ENCODE assay signal across 1 cellular context in the genomic region with DNA sequence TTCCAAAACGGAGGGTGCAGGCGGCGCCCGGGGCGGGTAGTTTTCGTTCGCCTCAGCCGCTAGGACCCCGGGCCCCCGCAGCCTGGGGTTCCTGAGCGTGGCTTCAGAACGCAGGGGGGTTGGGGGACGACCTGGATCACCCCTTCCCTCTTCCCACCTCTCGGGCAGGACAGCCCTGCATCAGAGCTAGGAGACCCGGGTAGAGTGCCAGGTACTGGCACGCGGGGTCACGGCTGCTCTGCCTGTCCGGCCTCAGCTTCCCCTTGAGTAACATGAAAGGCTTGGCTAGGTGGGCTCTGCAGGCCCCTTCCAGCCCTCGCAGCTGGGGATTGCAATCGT.
TF ChIP-seq lines count a peak whose summit lies in the region.

No MANE protein-coding gene starts in this region.

TF ChIP-seq in HepG2, 621 proteins besides CTCF, POLR2A, EP300 and RAD21 (continued from another document):
- TF ChIP-seq, protein P1, sequence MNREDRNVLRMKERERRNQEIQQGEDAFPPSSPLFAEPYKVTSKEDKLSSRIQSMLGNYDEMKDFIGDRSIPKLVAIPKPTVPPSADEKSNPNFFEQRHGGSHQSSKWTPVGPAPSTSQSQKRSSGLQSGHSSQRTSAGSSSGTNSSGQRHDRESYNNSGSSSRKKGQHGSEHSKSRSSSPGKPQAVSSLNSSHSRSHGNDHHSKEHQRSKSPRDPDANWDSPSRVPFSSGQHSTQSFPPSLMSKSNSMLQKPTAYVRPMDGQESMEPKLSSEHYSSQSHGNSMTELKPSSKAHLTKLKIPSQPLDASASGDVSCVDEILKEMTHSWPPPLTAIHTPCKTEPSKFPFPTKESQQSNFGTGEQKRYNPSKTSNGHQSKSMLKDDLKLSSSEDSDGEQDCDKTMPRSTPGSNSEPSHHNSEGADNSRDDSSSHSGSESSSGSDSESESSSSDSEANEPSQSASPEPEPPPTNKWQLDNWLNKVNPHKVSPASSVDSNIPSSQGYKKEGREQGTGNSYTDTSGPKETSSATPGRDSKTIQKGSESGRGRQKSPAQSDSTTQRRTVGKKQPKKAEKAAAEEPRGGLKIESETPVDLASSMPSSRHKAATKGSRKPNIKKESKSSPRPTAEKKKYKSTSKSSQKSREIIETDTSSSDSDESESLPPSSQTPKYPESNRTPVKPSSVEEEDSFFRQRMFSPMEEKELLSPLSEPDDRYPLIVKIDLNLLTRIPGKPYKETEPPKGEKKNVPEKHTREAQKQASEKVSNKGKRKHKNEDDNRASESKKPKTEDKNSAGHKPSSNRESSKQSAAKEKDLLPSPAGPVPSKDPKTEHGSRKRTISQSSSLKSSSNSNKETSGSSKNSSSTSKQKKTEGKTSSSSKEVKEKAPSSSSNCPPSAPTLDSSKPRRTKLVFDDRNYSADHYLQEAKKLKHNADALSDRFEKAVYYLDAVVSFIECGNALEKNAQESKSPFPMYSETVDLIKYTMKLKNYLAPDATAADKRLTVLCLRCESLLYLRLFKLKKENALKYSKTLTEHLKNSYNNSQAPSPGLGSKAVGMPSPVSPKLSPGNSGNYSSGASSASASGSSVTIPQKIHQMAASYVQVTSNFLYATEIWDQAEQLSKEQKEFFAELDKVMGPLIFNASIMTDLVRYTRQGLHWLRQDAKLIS (CRISPR knock-in tag; IDR thresholded peaks at IDR 0.05): 0 out of 2 replicates have a peak, but pooled peaks have one; percentile 8
- 0 out of 2 replicates have a peak, but pooled peaks have one; percentile 39 for TF ChIP-seq ZC3H13 (CRISPR knock-in tag; IDR thresholded peaks at IDR 0.05)
- no peak for TF ChIP-seq MBNL3 (CRISPR knock-in tag; conservative IDR thresholded peaks at IDR 0.05)
- no peak for TF ChIP-seq JUN (CRISPR knock-in tag; IDR thresholded peaks at IDR 0.05)
- TF ChIP-seq, protein P2, sequence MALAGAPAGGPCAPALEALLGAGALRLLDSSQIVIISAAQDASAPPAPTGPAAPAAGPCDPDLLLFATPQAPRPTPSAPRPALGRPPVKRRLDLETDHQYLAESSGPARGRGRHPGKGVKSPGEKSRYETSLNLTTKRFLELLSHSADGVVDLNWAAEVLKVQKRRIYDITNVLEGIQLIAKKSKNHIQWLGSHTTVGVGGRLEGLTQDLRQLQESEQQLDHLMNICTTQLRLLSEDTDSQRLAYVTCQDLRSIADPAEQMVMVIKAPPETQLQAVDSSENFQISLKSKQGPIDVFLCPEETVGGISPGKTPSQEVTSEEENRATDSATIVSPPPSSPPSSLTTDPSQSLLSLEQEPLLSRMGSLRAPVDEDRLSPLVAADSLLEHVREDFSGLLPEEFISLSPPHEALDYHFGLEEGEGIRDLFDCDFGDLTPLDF (CRISPR knock-in tag; IDR thresholded peaks at IDR 0.05): no peak
- no peak for TF ChIP-seq TBX3 (IDR thresholded peaks at IDR 0.05; ENCODE audit: borderline replicate concordance)
- TF ChIP-seq SALL1 (CRISPR knock-in tag; IDR thresholded peaks at IDR 0.05): no peak
- TF ChIP-seq, protein P3, sequence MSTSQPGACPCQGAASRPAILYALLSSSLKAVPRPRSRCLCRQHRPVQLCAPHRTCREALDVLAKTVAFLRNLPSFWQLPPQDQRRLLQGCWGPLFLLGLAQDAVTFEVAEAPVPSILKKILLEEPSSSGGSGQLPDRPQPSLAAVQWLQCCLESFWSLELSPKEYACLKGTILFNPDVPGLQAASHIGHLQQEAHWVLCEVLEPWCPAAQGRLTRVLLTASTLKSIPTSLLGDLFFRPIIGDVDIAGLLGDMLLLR (CRISPR knock-in tag; IDR thresholded peaks at IDR 0.05): no peak
- TF ChIP-seq, protein P4, sequence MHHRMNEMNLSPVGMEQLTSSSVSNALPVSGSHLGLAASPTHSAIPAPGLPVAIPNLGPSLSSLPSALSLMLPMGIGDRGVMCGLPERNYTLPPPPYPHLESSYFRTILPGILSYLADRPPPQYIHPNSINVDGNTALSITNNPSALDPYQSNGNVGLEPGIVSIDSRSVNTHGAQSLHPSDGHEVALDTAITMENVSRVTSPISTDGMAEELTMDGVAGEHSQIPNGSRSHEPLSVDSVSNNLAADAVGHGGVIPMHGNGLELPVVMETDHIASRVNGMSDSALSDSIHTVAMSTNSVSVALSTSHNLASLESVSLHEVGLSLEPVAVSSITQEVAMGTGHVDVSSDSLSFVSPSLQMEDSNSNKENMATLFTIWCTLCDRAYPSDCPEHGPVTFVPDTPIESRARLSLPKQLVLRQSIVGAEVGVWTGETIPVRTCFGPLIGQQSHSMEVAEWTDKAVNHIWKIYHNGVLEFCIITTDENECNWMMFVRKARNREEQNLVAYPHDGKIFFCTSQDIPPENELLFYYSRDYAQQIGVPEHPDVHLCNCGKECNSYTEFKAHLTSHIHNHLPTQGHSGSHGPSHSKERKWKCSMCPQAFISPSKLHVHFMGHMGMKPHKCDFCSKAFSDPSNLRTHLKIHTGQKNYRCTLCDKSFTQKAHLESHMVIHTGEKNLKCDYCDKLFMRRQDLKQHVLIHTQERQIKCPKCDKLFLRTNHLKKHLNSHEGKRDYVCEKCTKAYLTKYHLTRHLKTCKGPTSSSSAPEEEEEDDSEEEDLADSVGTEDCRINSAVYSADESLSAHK (CRISPR knock-in tag; IDR thresholded peaks at IDR 0.05; ENCODE audit: borderline replicate concordance): no peak
- peak; percentile 8; the same call in 1 of the 2 replicates for TF ChIP-seq SATB2 (CRISPR knock-in tag; IDR thresholded peaks at IDR 0.05)
- TF ChIP-seq, protein P5, sequence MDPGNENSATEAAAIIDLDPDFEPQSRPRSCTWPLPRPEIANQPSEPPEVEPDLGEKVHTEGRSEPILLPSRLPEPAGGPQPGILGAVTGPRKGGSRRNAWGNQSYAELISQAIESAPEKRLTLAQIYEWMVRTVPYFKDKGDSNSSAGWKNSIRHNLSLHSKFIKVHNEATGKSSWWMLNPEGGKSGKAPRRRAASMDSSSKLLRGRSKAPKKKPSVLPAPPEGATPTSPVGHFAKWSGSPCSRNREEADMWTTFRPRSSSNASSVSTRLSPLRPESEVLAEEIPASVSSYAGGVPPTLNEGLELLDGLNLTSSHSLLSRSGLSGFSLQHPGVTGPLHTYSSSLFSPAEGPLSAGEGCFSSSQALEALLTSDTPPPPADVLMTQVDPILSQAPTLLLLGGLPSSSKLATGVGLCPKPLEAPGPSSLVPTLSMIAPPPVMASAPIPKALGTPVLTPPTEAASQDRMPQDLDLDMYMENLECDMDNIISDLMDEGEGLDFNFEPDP (CRISPR knock-in tag; conservative IDR thresholded peaks at IDR 0.05): no peak
- TF ChIP-seq, protein P6, sequence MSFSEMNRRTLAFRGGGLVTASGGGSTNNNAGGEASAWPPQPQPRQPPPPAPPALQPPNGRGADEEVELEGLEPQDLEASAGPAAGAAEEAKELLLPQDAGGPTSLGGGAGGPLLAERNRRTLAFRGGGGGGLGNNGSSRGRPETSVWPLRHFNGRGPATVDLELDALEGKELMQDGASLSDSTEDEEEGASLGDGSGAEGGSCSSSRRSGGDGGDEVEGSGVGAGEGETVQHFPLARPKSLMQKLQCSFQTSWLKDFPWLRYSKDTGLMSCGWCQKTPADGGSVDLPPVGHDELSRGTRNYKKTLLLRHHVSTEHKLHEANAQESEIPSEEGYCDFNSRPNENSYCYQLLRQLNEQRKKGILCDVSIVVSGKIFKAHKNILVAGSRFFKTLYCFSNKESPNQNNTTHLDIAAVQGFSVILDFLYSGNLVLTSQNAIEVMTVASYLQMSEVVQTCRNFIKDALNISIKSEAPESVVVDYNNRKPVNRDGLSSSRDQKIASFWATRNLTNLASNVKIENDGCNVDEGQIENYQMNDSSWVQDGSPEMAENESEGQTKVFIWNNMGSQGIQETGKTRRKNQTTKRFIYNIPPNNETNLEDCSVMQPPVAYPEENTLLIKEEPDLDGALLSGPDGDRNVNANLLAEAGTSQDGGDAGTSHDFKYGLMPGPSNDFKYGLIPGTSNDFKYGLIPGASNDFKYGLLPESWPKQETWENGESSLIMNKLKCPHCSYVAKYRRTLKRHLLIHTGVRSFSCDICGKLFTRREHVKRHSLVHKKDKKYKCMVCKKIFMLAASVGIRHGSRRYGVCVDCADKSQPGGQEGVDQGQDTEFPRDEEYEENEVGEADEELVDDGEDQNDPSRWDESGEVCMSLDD (CRISPR knock-in tag; IDR thresholded peaks at IDR 0.05; ENCODE audit: borderline replicate concordance): no peak
- no peak for TF ChIP-seq RBFOX2 (IDR thresholded peaks at IDR 0.05; ENCODE audit: low read depth, low read length)
- no peak; the same call in 1 of the 2 replicates for TF ChIP-seq NAIF1 (CRISPR knock-in tag; IDR thresholded peaks at IDR 0.05; ENCODE audit: borderline replicate concordance)
- no peak for TF ChIP-seq ZNF746 (CRISPR knock-in tag; IDR thresholded peaks at IDR 0.05)
- TF ChIP-seq ZNF75D (CRISPR knock-in tag; IDR thresholded peaks at IDR 0.05; ENCODE audit: borderline replicate concordance): 0 out of 2 replicates have a peak, but pooled peaks have one; percentile 36
- TF ChIP-seq ZNF234 (CRISPR knock-in tag; conservative IDR thresholded peaks at IDR 0.05): 0 out of 2 replicates have a peak, but pooled peaks have one; percentile 56
- no peak for TF ChIP-seq AHR (CRISPR knock-in tag; IDR thresholded peaks at IDR 0.05)
- TF ChIP-seq FOXJ3 (CRISPR knock-in tag; IDR thresholded peaks at IDR 0.05; ENCODE audit: borderline replicate concordance): no peak
- TF ChIP-seq RBAK (CRISPR knock-in tag; IDR thresholded peaks at IDR 0.05): no peak
- no peak for TF ChIP-seq ZSCAN25 (CRISPR knock-in tag; IDR thresholded peaks at IDR 0.05)
- no peak for TF ChIP-seq HNRNPK (IDR thresholded peaks at IDR 0.05; ENCODE audit: low read depth, low read length, poor library complexity, severe bottlenecking)
